ENCODE assay signal across 25 cellular contexts in the genomic region with DNA sequence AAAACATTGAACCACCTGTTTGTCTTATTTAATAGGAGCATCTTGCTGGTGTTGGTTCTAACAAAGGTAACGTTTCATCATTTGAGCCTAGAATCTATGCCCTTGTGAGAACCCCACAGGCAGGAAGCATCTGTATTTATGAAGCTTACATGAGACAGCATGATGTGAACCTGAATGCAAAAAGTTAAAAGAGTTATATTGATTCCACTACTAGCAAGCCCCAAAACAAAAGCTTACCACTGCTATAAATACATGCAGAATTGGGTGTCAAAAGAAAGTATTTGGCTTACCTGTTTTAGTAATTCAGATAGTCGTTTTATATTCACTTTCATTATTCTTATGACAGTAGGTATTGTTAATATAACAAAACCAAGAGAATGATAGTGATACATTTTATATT.
"Had no signal": no experiment of that assay in that cellular context is flagged by ENCODE, and none has a peak within 500 bp of the region (broad histone marks: within the 10 kb centered on the region; RNA-seq: fewer than 3 reads in every experiment).

No MANE protein-coding gene starts in this region.

- ATAC-seq: activated CD8-positive, alpha-beta T cell treated with anti-CD3 and anti-CD28 coated beads for 36 hours; activated T-cell treated with anti-CD3 and anti-CD28 coated beads, Interleukin-2, amount 50 U/mL, for 72 hours; activated T-helper 17 cell treated with anti-CD3 and anti-CD28 coated beads, Interleukin-2, amount 50 U/mL, for 72 hours; body of pancreas; Panc1 had no signal

- H3K27me3 ChIP-seq: body of pancreas, breast epithelium had no signal

- H3K36me3 Mint-ChIP-seq: activated naive CD8-positive, alpha-beta T cell treated with anti-CD3 and anti-CD28 coated beads, Interleukin-2, amount 10 ng/mL, durations not matched to agents 7 days and 5 days had no signal

- H3K36me3 ChIP-seq: breast epithelium, SJSA1, WERI-Rb-1 had no signal

- DNase-seq: activated CD4-positive, alpha-beta T cell treated with anti-CD3 and anti-CD28 coated beads for 1 hour; activated CD4-positive, alpha-beta T cell treated with anti-CD3 and anti-CD28 coated beads for 48 hours; activated CD4-positive, CD25-positive, alpha-beta regulatory T cell; activated CD8-positive, alpha-beta T cell treated with anti-CD3 and anti-CD28 coated beads for 36 hours; activated effector memory CD4-positive, alpha-beta T cell treated with anti-CD3 and anti-CD28 coated beads, Interleukin-2, amount 50 U/mL, for 16 hours; activated naive CD4-positive, alpha-beta T cell; activated naive CD4-positive, alpha-beta T cell treated with anti-CD3 and anti-CD28 coated beads, Interleukin-2, amount 50 U/mL, for 16 hours; activated naive CD8-positive, alpha-beta T cell treated with anti-CD3 and anti-CD28 coated beads, Interleukin-2, amount 10 ng/mL, durations not matched to agents 7 days and 5 days; activated T-cell treated with anti-CD3 and anti-CD28 coated beads, Interleukin-2, amount 50 U/mL, for 1 hour; activated T-cell treated with anti-CD3 and anti-CD28 coated beads, Interleukin-2, amount 50 U/mL, for 72 hours; amygdala; body of pancreas; MV-4-11; NCI-H1092; NCI-H1694 treated with DMSO at 0.1 percent for 48 hours; NCI-H2029; NCI-H524 treated with DMSO at 0.1 percent for 48 hours; SW 1271; T1000; WERI-Rb-1 had no signal

- H3K4me3 ChIP-seq: body of pancreas, breast epithelium, SJSA1 had no signal

- H3K27ac Mint-ChIP-seq: activated CD8-positive, alpha-beta T cell treated with anti-CD3 and anti-CD28 coated beads for 36 hours; activated naive CD8-positive, alpha-beta T cell treated with anti-CD3 and anti-CD28 coated beads, Interleukin-2, amount 10 ng/mL, durations not matched to agents 7 days and 5 days; activated T-cell treated with anti-CD3 and anti-CD28 coated beads, Interleukin-2, amount 50 U/mL, for 72 hours; activated T-helper 17 cell treated with anti-CD3 and anti-CD28 coated beads, Interleukin-2, amount 50 U/mL, for 72 hours had no signal

- H3K9me3 ChIP-seq: body of pancreas, breast epithelium, SJSA1, SK-N-SH had no signal

- H3K9me3 Mint-ChIP-seq: activated CD8-positive, alpha-beta T cell treated with anti-CD3 and anti-CD28 coated beads for 36 hours; activated naive CD8-positive, alpha-beta T cell treated with anti-CD3 and anti-CD28 coated beads, Interleukin-2, amount 10 ng/mL, durations not matched to agents 7 days and 5 days; activated T-cell treated with anti-CD3 and anti-CD28 coated beads, Interleukin-2, amount 50 U/mL, for 72 hours had no signal

- H3K4me1 ChIP-seq: body of pancreas, breast epithelium had no signal

- H3K27ac ChIP-seq: body of pancreas, breast epithelium, SJSA1, WERI-Rb-1 had no signal
